8 cellular contexts compared by ENCODE assay signal in the genomic region with DNA sequence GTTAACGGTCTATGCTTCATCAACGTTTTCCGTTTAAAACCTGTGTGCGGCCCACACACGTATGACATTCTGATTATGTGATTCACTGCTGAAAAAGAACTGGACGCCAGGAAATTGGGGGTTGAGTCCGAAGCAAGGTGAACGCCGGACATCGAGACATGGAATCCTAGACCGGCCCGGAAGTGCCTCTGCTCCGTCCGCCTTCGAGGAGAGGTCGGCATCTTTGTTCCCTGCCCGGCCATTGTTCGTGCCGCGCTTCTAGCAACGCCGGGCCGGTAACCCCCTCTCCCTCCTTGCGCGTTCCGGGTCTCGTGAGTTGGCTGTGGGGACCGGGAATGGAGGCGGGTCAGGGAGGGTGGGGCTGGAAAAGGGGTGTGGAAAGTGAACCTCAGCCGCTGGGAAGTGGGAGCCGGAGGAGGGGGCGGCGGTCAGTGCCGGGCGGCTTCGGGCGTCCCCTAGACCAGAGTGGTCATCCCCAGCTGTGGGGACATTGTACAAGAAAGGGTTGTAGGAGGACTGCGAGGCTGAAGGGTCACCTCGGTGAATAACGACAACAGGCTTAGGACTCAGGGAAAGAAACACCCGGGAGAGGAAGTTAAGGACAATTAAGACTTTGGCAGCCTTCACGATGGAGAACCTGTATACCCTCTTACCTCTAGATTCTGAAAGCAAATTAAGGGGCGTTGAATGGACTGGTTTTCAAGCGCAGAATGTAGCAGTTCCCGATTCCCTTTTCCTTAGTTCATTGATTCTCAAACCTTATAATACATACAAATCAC. TPM values are rescaled to one million over a fixed set of nuclear protein-coding genes. Genes with fewer than 3 reads are reported as not detected.
DNase-seq lines count a peak whose midpoint lies in the region; ATAC-seq lines count a peak whose summit lies in the region.

A gene (plus strand): TSS at position 220 of the 779 bp plus-strand sequence. CDS start 1,810 bp downstream, outside the sequence.

- peak within 1 kb of the TSS; percentile 67 to 82 (median 81) for H3K9ac ChIP-seq in skeletal muscle tissue (ENCODE audit: low read depth in 1 of 3, low read length in 3 of 3)

- no peaks in the 10 kb centered on the region for H3K9me3 ChIP-seq in skeletal muscle tissue (ENCODE audit: control insufficient read depth in 3 of 3, low read length in 3 of 3)

- peak; percentile 89 for ATAC-seq in HG02678 (IDR thresholded peaks at IDR 0.05; ENCODE audit: unreplicated experiment)

- peaks cover 5 to 12% (median 7%) of the 10 kb centered on the region in 3 donors for H3K4me1 ChIP-seq in skeletal muscle tissue (ENCODE audit: control insufficient read depth in 3 of 3, insufficient read depth in 3 of 3, low read length in 3 of 3)

- H3K27me3 ChIP-seq in skeletal muscle tissue (ENCODE audit: control insufficient read depth in 3 of 3, insufficient read depth in 3 of 3, low read length in 3 of 3): peaks cover 0 to 9% (median 6%) of the 10 kb centered on the region in 3 donors

- DNase-seq in activated naive CD4-positive, alpha-beta T cell treated with Interleukin-2 at 50 U/mL for 16 hours: peak; percentile 47
- DNase-seq in activated naive CD4-positive, alpha-beta T cell (lab: John Stamatoyannopoulos, UW): no peak
- DNase-seq in NCI-H1417 treated with DMSO at 0.1 percent for 48 hours (lab: John Stamatoyannopoulos, UW) (peak; percentile 31), SW480 (ENCODE audit: low spot score) (peak; percentile 91), cerebellar nuclear complex (lab: John Stamatoyannopoulos, UW) (peak; percentile 33 to 57), iris pigment epithelial cell (ENCODE audit: low read depth) (peak; percentile 82)

- H3K27ac ChIP-seq in skeletal muscle tissue (ENCODE audit: low read depth, low read length): peak within 1 kb of the TSS; percentile 9

- peak within 1 kb of the TSS; percentile 74 to 98 (median 84) for H3K4me3 ChIP-seq in skeletal muscle tissue (ENCODE audit: low read length in 3 of 3)

- peaks cover 19 to 28% (median 26%) of the 10 kb centered on the region in 3 donors for H3K36me3 ChIP-seq in skeletal muscle tissue (ENCODE audit: control insufficient read depth in 3 of 3, insufficient read depth in 3 of 3, low read length in 3 of 3)

RNA-seq across cellular contexts. Expression of the gene that starts here (rescaled TPM):
- 18.8 TPM for total RNA-seq in skeletal muscle tissue

Comparison
In these comparisons a context has a peak if more than half of its experiments do, and no peak if none do; other contexts are left out.
1. DNase-seq: peak in activated naive CD4-positive, alpha-beta T cell treated with Interleukin-2 at 50 U/mL for 16 hours (single experiment), NCI-H1417 treated with DMSO at 0.1 percent for 48 hours (single experiment), SW480 (single experiment), cerebellar nuclear complex (2 of 2) and iris pigment epithelial cell (single experiment); none in activated naive CD4-positive, alpha-beta T cell (0 of 4).